18 cellular contexts compared by ENCODE assay signal in the genomic region with DNA sequence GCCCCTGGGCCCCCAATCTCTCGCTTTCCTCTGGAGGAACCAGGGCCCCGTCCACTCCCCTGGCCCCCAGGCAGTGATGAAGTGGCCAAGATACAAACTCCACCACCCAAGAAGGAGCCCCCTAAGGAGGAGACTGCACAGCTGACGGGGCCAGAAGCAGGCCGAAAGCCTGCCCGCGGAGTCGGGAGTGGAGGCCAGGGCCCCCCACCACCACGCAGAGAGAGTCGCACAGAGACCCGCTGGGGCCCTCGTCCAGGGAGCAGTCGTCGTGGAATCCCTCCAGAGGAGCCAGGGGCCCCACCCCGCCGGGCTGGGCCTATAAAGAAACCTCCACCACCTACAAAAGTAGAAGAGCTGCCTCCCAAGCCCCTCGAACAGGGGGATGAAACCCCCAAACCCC. TPM values are rescaled to one million over a fixed set of nuclear protein-coding genes. Genes with fewer than 3 reads are reported as not detected.
DNase-seq lines count a peak whose midpoint lies in the region; ATAC-seq, FAIRE-seq and TF ChIP-seq lines count a peak whose summit lies in the region.
"Had no signal": no experiment of that assay in that cellular context is flagged by ENCODE, and none has a peak within 500 bp of the region (broad histone marks: within the 10 kb centered on the region; RNA-seq: fewer than 3 reads in every experiment).

No MANE protein-coding gene starts in this region.

- ATAC-seq in left cardiac atrium (no peak), esophagus mucosa (no peak)
- ATAC-seq in stimulated activated memory B cell treated with anti-CD40 and anti-IgM and Interleukin-4, amounts not matched to agents 10 μg/mL and 1 μg/mL and 100 μg/mL, for 72 hours, result no peak

- FAIRE-seq in H1 (lab: Jason Lieb, UNC), result no peak

- no peak overlapping the region for H4K5ac ChIP-seq in H1 (ENCODE audit: insufficient read length, low read depth, low read length)

- H3K9me3 ChIP-seq in cardiac muscle cell (ENCODE audit: low read depth), result no peaks in the 10 kb centered on the region
- no peaks in the 10 kb centered on the region for H3K9me3 ChIP-seq in H1 (ENCODE audit: insufficient read depth in 2 of 2, low read depth in 1 of 2, low read length in 1 of 2)
- H3K9me3 ChIP-seq: BE2C, Peyer's patch had no signal

- POLR2A ChIA-PET in H1 (lab: Charles Lee; ENCODE audit: partially characterized antibody), result interaction anchor here (0.8 to 34.9 kb wide), 5 partner anchors 6 to 136 kb away, joined by 3 to 883 read pairs (median 648); a partner anchor contains a TSS

- H4K91ac ChIP-seq in H1 (replicated peaks; ENCODE audit: insufficient read length, low read length), result no peak overlapping the region

- H3K4me3 Mint-ChIP-seq in HFFc6, result no peak overlapping the region
- H3K4me3 Mint-ChIP-seq in stimulated activated memory B cell treated with anti-CD40 and anti-IgM and Interleukin-4, amounts not matched to agents 10 μg/mL and 1 μg/mL and 100 μg/mL, for 72 hours, result no peak overlapping the region
- H3K4me3 Mint-ChIP-seq: CD4-positive, alpha-beta memory T cell had no signal

- no peak for TF ChIP-seq POLR2A in H1 (IDR thresholded peaks at IDR 0.05; ENCODE audit: control extremely low read depth in 1 of 2, low read depth in 2 of 2, low read length in 2 of 2)

- no peak for DNase-seq in cardiac muscle cell (ENCODE audit: low read depth in 1 of 2, low spot score in 1 of 2)
- no peak for DNase-seq in left cardiac atrium
- no peak for DNase-seq in HFFc6
- DNase-seq in H1 (ENCODE audit: low read depth in 1 of 2, low spot score in 2 of 2), result no peak
- DNase-seq in coronary artery (ENCODE audit: low spot score), result no peak
- DNase-seq: BE2C; CD4-positive, alpha-beta memory T cell; GF-D8; GOT3; Karpas-422; NCI-H1417 treated with DMSO at 0.1 percent for 48 hours; NCI-H2029 treated with DMSO at 0.1 percent for 48 hours; NCI-H510A; NCI-H82; Peyer's patch; SIG-M5 had no signal

- no peak overlapping the region for H3K4ac ChIP-seq in H1 (replicated peaks; ENCODE audit: insufficient read length, low read depth, low read length)

- peaks cover 40% of the 10 kb centered on the region for H3K4me1 Mint-ChIP-seq in HFFc6 (ENCODE audit: low read depth)
- H3K4me1 Mint-ChIP-seq in stimulated activated memory B cell treated with anti-CD40 and anti-IgM and Interleukin-4, amounts not matched to agents 10 μg/mL and 1 μg/mL and 100 μg/mL, for 72 hours, result peaks cover 6% of the 10 kb centered on the region

- H3K27ac ChIP-seq in cardiac muscle cell, result peak overlapping the region; percentile 23
- H3K27ac ChIP-seq in H1 (ENCODE audit: low read depth, low read length), result no peak overlapping the region
- no peak overlapping the region for H3K27ac ChIP-seq in coronary artery
- H3K27ac ChIP-seq: Peyer's patch had no signal

- no peak overlapping the region for H2BK20ac ChIP-seq in H1 (ENCODE audit: low read length)

- intact Hi-C loops in left cardiac atrium (cut with DNase I), result no loop called here

- 98% methylated on average over 15 of the region's 16 CpGs; no CpG with 5 or more reads in 1 of the 2 experiments for WGBS in H1 (ENCODE audit: extremely low coverage in 1 of 2, insufficient coverage in 1 of 2, insufficient read length in 1 of 2, insufficient replicate concordance in 2 of 2, low coverage in 1 of 2, low lambda C conversion rate in 2 of 2, missing lambda C conversion rate in 1 of 2), 2 experiments

- no peak overlapping the region for H3K18ac ChIP-seq in H1 (ENCODE audit: extremely low read depth, low read length)

- no peak for TF ChIP-seq CTCF in cardiac muscle cell (IDR thresholded peaks at IDR 0.05; ENCODE audit: low read depth, low read length)
- no peak for TF ChIP-seq CTCF in HFFc6 (IDR thresholded peaks at IDR 0.05)
- TF ChIP-seq CTCF in H1 (IDR thresholded peaks at IDR 0.05; ENCODE audit: control extremely low read depth in 1 of 3, insufficient read depth in 1 of 3, low read depth in 1 of 3, low read length in 3 of 3), result no peak
- no peak for TF ChIP-seq CTCF in coronary artery (IDR thresholded peaks at IDR 0.05)

- H3K14ac ChIP-seq in H1 (ENCODE audit: insufficient read length), result no peak overlapping the region

- H2AFZ ChIP-seq in H1 (ENCODE audit: low read length), result no peak overlapping the region

- H2BK12ac ChIP-seq in H1 (ENCODE audit: low read depth, low read length), result no peak overlapping the region

- no peak overlapping the region for H2BK120ac ChIP-seq in H1 (replicated peaks; ENCODE audit: low read depth, low read length)

- no peak overlapping the region for H3K9ac ChIP-seq in H1 (replicated peaks in 1 of 4; ENCODE audit: extremely low read depth in 1 of 4, low read depth in 3 of 4, low read length in 3 of 4)

- H3K56ac ChIP-seq in H1 (replicated peaks; ENCODE audit: insufficient read length, low read depth, low read length), result no peak overlapping the region

- H3K4me2 ChIP-seq in H1 (ENCODE audit: insufficient read depth in 1 of 2, low read depth in 2 of 2, low read length in 2 of 2), result no peak overlapping the region

- H4K20me1 ChIP-seq in H1 (replicated peaks in 1 of 2; ENCODE audit: control insufficient read depth in 1 of 2, insufficient read depth in 2 of 2, low read length in 2 of 2), result peaks cover 16 to 22% of the 10 kb centered on the region in 2 experiments

- H3K79me1 ChIP-seq in H1 (ENCODE audit: low read depth, low read length), result peaks cover 13% of the 10 kb centered on the region; the same call in 1 of the 2 replicates

- H3K4me1 ChIP-seq in cardiac muscle cell (ENCODE audit: low read depth) (no peaks in the 10 kb centered on the region), H1 (replicated peaks in 1 of 4; ENCODE audit: control insufficient read depth in 3 of 4, insufficient read depth in 4 of 4, low read length in 3 of 4) (no peaks in the 10 kb centered on the region)
- H3K4me1 ChIP-seq: BE2C, Peyer's patch had no signal

- no peak for TF ChIP-seq RAD21 in H1 (IDR thresholded peaks at IDR 0.05 in 1 of 2, conservative IDR thresholded peaks at IDR 0.05 in 1 of 2; ENCODE audit: low read depth in 2 of 2, low read length in 2 of 2)

- H3K23me2 ChIP-seq in H1 (ENCODE audit: low read depth, low read length), result no peaks in the 10 kb centered on the region

- H3K36me3 Mint-ChIP-seq in HFFc6 (ENCODE audit: low read depth), result peaks cover 57% of the 10 kb centered on the region
- peaks cover 92% of the 10 kb centered on the region for H3K36me3 Mint-ChIP-seq in stimulated activated memory B cell treated with anti-CD40 and anti-IgM and Interleukin-4, amounts not matched to agents 10 μg/mL and 1 μg/mL and 100 μg/mL, for 72 hours

- no peak overlapping the region for H2BK15ac ChIP-seq in H1 (ENCODE audit: low read length)

- no peak overlapping the region for H2BK5ac ChIP-seq in H1 (ENCODE audit: low read depth, low read length)

- H3K27me3 Mint-ChIP-seq in HFFc6 (ENCODE audit: insufficient read depth), result peaks cover 5% of the 10 kb centered on the region
- no peaks in the 10 kb centered on the region for H3K27me3 Mint-ChIP-seq in stimulated activated memory B cell treated with anti-CD40 and anti-IgM and Interleukin-4, amounts not matched to agents 10 μg/mL and 1 μg/mL and 100 μg/mL, for 72 hours
- H3K27me3 Mint-ChIP-seq: CD4-positive, alpha-beta memory T cell had no signal

- H3K9me3 Mint-ChIP-seq in HFFc6, result no peaks in the 10 kb centered on the region
- H3K9me3 Mint-ChIP-seq in stimulated activated memory B cell treated with anti-CD40 and anti-IgM and Interleukin-4, amounts not matched to agents 10 μg/mL and 1 μg/mL and 100 μg/mL, for 72 hours, result no peaks in the 10 kb centered on the region
- H3K9me3 Mint-ChIP-seq: CD4-positive, alpha-beta memory T cell had no signal

- H3K79me2 ChIP-seq in H1 (ENCODE audit: control insufficient read depth in 1 of 2, insufficient read depth in 2 of 2, low read length in 2 of 2), result no peaks in the 10 kb centered on the region; a peak in 1 of 4 replicates

- H3K27me3 ChIP-seq in cardiac muscle cell (no peaks in the 10 kb centered on the region), H1 (replicated peaks in 1 of 4; ENCODE audit: control insufficient read depth in 3 of 4, extremely low read depth in 1 of 4, insufficient read depth in 3 of 4, low read length in 3 of 4) (no peaks in the 10 kb centered on the region)
- H3K27me3 ChIP-seq: BE2C, Peyer's patch had no signal

- peak overlapping the region; percentile 3; the same call in 1 of the 2 replicates for H4K8ac ChIP-seq in H1 (ENCODE audit: extremely low read depth, insufficient read depth, low read length)

- CTCF ChIA-PET in H1 (lab: Charles Lee; ENCODE audit: partially characterized antibody), result interaction anchor here (0.8 kb wide), 1 partner anchor 22 kb away, joined by 3 read pairs; a partner anchor contains a TSS

- no peak for TF ChIP-seq EP300 in H1 (IDR thresholded peaks at IDR 0.05; ENCODE audit: borderline replicate concordance in 1 of 2, low read depth in 2 of 2, low read length in 2 of 2)

- H3K36me3 ChIP-seq in cardiac muscle cell (peaks cover 91% of the 10 kb centered on the region), H1 (ENCODE audit: control insufficient read depth in 2 of 4, insufficient read depth in 4 of 4, low read length in 3 of 4) (peaks cover 82 to 100% (median 97%) of the 10 kb centered on the region in 4 experiments)

- H3K4me3 ChIP-seq in cardiac muscle cell (no peak overlapping the region), H1 (ENCODE audit: extremely low read depth in 1 of 4, insufficient read depth in 2 of 4, low read depth in 3 of 4, low read length in 4 of 4) (no peak overlapping the region), coronary artery (no peak overlapping the region)
- H3K4me3 ChIP-seq: Peyer's patch had no signal

- peak overlapping the region; percentile 61 for H3K27ac Mint-ChIP-seq in HFFc6
- H3K27ac Mint-ChIP-seq in stimulated activated memory B cell treated with anti-CD40 and anti-IgM and Interleukin-4, amounts not matched to agents 10 μg/mL and 1 μg/mL and 100 μg/mL, for 72 hours, result peak overlapping the region; percentile 25

- H2AK5ac ChIP-seq in H1 (ENCODE audit: low read depth, low read length), result no peak overlapping the region

- no peak overlapping the region for H3K23ac ChIP-seq in H1 (ENCODE audit: insufficient read length)

RNA-seq across cellular contexts. Expression of a gene that starts 10.7 kb away (rescaled TPM):
- total RNA-seq in cardiac muscle cell (144 and 208 TPM in 2 replicates), left cardiac atrium (100 to 1,000 TPM in 1 of 2 donors, 10 to 100 TPM in 1; 85.0 to 108 TPM), esophagus mucosa (103 TPM)
- polyA plus RNA-seq in cardiac muscle cell (70.2 and 103 TPM in 2 replicates), H1 (2011; rRNA removed) (118 and 203 TPM in 2 replicates)
- total RNA-seq in HFFc6 (2021; fragmentation: NEBNext Ultra II Directional; extraction: Animal tissue kit (Norgen Biotek cat#: 25700)), result 100 to 1,000 TPM; 216 to 259 (median 231) TPM
- 300 and 303 TPM in 2 replicates for total RNA-seq in H1 (2021; fragmentation: NEBNext Ultra II Directional; extraction: Animal tissue kit (Norgen Biotek cat#: 25700))
- 63.1 TPM for polyA plus RNA-seq in H1 (2011; cell fraction: cytosol; rRNA removed)
- 366 TPM for polyA plus RNA-seq in H1 (2011; cell fraction: nucleus; rRNA removed)
- 204 to 302 TPM (median 286 TPM) in 4 replicates for polyA plus RNA-seq in H1 (2012, experiment 1 of 2)
- polyA plus RNA-seq in H1 (2012, experiment 2 of 2), result 195 TPM
- polyA plus RNA-seq in H1 (2013, experiment 1 of 2), result 170 TPM
- 161 TPM for polyA plus RNA-seq in H1 (2013, experiment 2 of 2)
- 48.9 and 79.4 TPM in 2 replicates for polyA minus RNA-seq in H1 (2011; rRNA and poly(A)+ RNA removed)
- polyA minus RNA-seq in H1 (2011; cell fraction: cytosol; rRNA and poly(A)+ RNA removed), result 138 TPM
- polyA minus RNA-seq in H1 (2011; cell fraction: nucleus; rRNA and poly(A)+ RNA removed), result 161 TPM

RNA-seq across cellular contexts. Expression of a gene that starts 16.2 kb away (rescaled TPM):
- total RNA-seq in cardiac muscle cell (1.2 TPM in 1 of 2 replicates, not detected in the other), left cardiac atrium (10 to 100 TPM; 17.0 to 37.4 TPM), esophagus mucosa (3.3 TPM)
- polyA plus RNA-seq in cardiac muscle cell (1.4 and 1.6 TPM in 2 replicates), H1 (2011; rRNA removed) (3.7 and 6.3 TPM in 2 replicates)
- not detected for total RNA-seq in HFFc6 (2021; fragmentation: NEBNext Ultra II Directional; extraction: Animal tissue kit (Norgen Biotek cat#: 25700))
- 7.5 and 9.8 TPM in 2 replicates for total RNA-seq in H1 (2021; fragmentation: NEBNext Ultra II Directional; extraction: Animal tissue kit (Norgen Biotek cat#: 25700))
- polyA plus RNA-seq in H1 (2011; cell fraction: cytosol; rRNA removed), result 7.5 TPM
- polyA plus RNA-seq in H1 (2011; cell fraction: nucleus; rRNA removed), result 1.6 TPM
- 10.6 to 14.2 TPM (median 13.4 TPM) in 4 replicates for polyA plus RNA-seq in H1 (2012, experiment 1 of 2)
- polyA plus RNA-seq in H1 (2012, experiment 2 of 2), result 37.2 TPM
- 23.1 TPM for polyA plus RNA-seq in H1 (2013, experiment 1 of 2)
- polyA plus RNA-seq in H1 (2013, experiment 2 of 2), result 23.9 TPM
- 0.85 and 2.0 TPM in 2 replicates for polyA minus RNA-seq in H1 (2011; rRNA and poly(A)+ RNA removed)
- 2.9 TPM for polyA minus RNA-seq in H1 (2011; cell fraction: cytosol; rRNA and poly(A)+ RNA removed)
- polyA minus RNA-seq in H1 (2011; cell fraction: nucleus; rRNA and poly(A)+ RNA removed), result 2.1 TPM

RNA-seq across cellular contexts. Expression of a gene that starts 21.3 kb away (rescaled TPM):
- total RNA-seq in cardiac muscle cell, result 494 and 510 TPM in 2 replicates
- polyA plus RNA-seq in cardiac muscle cell, result 115 TPM in 2 replicates
- total RNA-seq in left cardiac atrium, result 100 to 1,000 TPM; 206 to 294 TPM
- total RNA-seq in HFFc6 (2021; fragmentation: NEBNext Ultra II Directional; extraction: Animal tissue kit (Norgen Biotek cat#: 25700)), result 100 to 1,000 TPM; 247 to 273 (median 262) TPM
- 325 and 354 TPM in 2 replicates for total RNA-seq in H1 (2021; fragmentation: NEBNext Ultra II Directional; extraction: Animal tissue kit (Norgen Biotek cat#: 25700))
- polyA plus RNA-seq in H1 (2011; rRNA removed), result 199 and 291 TPM in 2 replicates
- polyA plus RNA-seq in H1 (2011; cell fraction: cytosol; rRNA removed), result 144 TPM
- polyA plus RNA-seq in H1 (2011; cell fraction: nucleus; rRNA removed), result 514 TPM
- 272 to 370 TPM (median 354 TPM) in 4 replicates for polyA plus RNA-seq in H1 (2012, experiment 1 of 2)
- 428 TPM for polyA plus RNA-seq in H1 (2012, experiment 2 of 2)
- polyA plus RNA-seq in H1 (2013, experiment 1 of 2), result 189 TPM
- polyA plus RNA-seq in H1 (2013, experiment 2 of 2), result 169 TPM
- 137 and 182 TPM in 2 replicates for polyA minus RNA-seq in H1 (2011; rRNA and poly(A)+ RNA removed)
- 197 TPM for polyA minus RNA-seq in H1 (2011; cell fraction: cytosol; rRNA and poly(A)+ RNA removed)
- polyA minus RNA-seq in H1 (2011; cell fraction: nucleus; rRNA and poly(A)+ RNA removed), result 153 TPM
- 143 TPM for total RNA-seq in esophagus mucosa

RNA-seq across cellular contexts. Expression of a gene that starts 24.5 kb away (rescaled TPM):
- 2.3 and 2.5 TPM in 2 replicates for total RNA-seq in cardiac muscle cell
- 2.5 and 3.5 TPM in 2 replicates for polyA plus RNA-seq in cardiac muscle cell
- total RNA-seq in left cardiac atrium, result 1 to 10 TPM; 1.4 to 1.7 TPM
- 1 to 10 TPM; 2.4 to 4.3 (median 2.8) TPM for total RNA-seq in HFFc6 (2021; fragmentation: NEBNext Ultra II Directional; extraction: Animal tissue kit (Norgen Biotek cat#: 25700))
- total RNA-seq in H1 (2021; fragmentation: NEBNext Ultra II Directional; extraction: Animal tissue kit (Norgen Biotek cat#: 25700)), result 3.4 and 3.8 TPM in 2 replicates
- 9.2 and 12.0 TPM in 2 replicates for polyA plus RNA-seq in H1 (2011; rRNA removed)
- polyA plus RNA-seq in H1 (2011; cell fraction: cytosol; rRNA removed), result 9.2 TPM
- polyA plus RNA-seq in H1 (2011; cell fraction: nucleus; rRNA removed), result 9.6 TPM
- polyA plus RNA-seq in H1 (2012, experiment 1 of 2), result 3.4 to 6.3 TPM (median 5.9 TPM) in 4 replicates
- 8.1 TPM for polyA plus RNA-seq in H1 (2012, experiment 2 of 2)
- 5.3 TPM for polyA plus RNA-seq in H1 (2013, experiment 1 of 2)
- 5.8 TPM for polyA plus RNA-seq in H1 (2013, experiment 2 of 2)
- 2.5 and 3.5 TPM in 2 replicates for polyA minus RNA-seq in H1 (2011; rRNA and poly(A)+ RNA removed)
- polyA minus RNA-seq in H1 (2011; cell fraction: cytosol; rRNA and poly(A)+ RNA removed), result 1.8 TPM
- 2.9 TPM for polyA minus RNA-seq in H1 (2011; cell fraction: nucleus; rRNA and poly(A)+ RNA removed)
- total RNA-seq in esophagus mucosa, result 1.6 TPM

RNA-seq across cellular contexts. Expression of a gene that starts 29.4 kb away (rescaled TPM):
- total RNA-seq in cardiac muscle cell (24.5 and 27.4 TPM in 2 replicates), left cardiac atrium (10 to 100 TPM; 17.5 to 20.1 TPM), esophagus mucosa (18.1 TPM)
- polyA plus RNA-seq in cardiac muscle cell (22.0 and 29.2 TPM in 2 replicates), H1 (2011; rRNA removed) (4.7 and 7.2 TPM in 2 replicates)
- 10 to 100 TPM; 13.4 to 16.2 (median 14.9) TPM for total RNA-seq in HFFc6 (2021; fragmentation: NEBNext Ultra II Directional; extraction: Animal tissue kit (Norgen Biotek cat#: 25700))
- total RNA-seq in H1 (2021; fragmentation: NEBNext Ultra II Directional; extraction: Animal tissue kit (Norgen Biotek cat#: 25700)), result 14.6 and 15.6 TPM in 2 replicates
- polyA plus RNA-seq in H1 (2011; cell fraction: cytosol; rRNA removed), result 9.1 TPM
- polyA plus RNA-seq in H1 (2011; cell fraction: nucleus; rRNA removed), result 7.5 TPM
- 11.6 to 14.9 TPM (median 13.3 TPM) in 4 replicates for polyA plus RNA-seq in H1 (2012, experiment 1 of 2)
- 6.6 TPM for polyA plus RNA-seq in H1 (2012, experiment 2 of 2)
- polyA plus RNA-seq in H1 (2013, experiment 1 of 2), result 8.5 TPM
- polyA plus RNA-seq in H1 (2013, experiment 2 of 2), result 8.5 TPM
- polyA minus RNA-seq in H1 (2011; rRNA and poly(A)+ RNA removed), result 6.3 and 7.1 TPM in 2 replicates
- 5.7 TPM for polyA minus RNA-seq in H1 (2011; cell fraction: cytosol; rRNA and poly(A)+ RNA removed)
- polyA minus RNA-seq in H1 (2011; cell fraction: nucleus; rRNA and poly(A)+ RNA removed), result 9.6 TPM
